9 cellular contexts compared by ENCODE assay signal in the genomic region with DNA sequence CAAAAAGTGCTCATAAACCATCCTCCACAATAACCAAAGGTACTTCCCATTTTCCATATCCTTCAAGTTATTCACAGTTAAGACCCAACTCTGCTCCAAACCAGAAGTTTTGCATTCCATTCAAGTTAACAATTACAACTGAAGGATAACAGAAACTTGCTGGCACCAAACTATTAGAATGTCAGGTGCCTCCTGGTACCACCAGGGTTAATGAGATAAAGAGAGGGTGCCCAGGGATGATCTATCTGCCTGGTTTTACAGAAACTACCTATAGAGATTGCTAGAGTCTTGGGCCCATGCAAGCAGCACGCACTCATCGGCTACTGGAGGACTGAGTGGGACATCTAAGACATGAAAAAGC.
A peak's percentile ranks its signal among the peaks of the same experiment; 100 is the strongest.
DNase-seq lines count a peak whose midpoint lies in the region; ATAC-seq lines count a peak whose summit lies in the region.
"Had no signal": no experiment of that assay in that cellular context is flagged by ENCODE, and none has a peak within 500 bp of the region (broad histone marks: within the 10 kb centered on the region; RNA-seq: fewer than 3 reads in every experiment).

No MANE protein-coding gene starts in this region.

- intact Hi-C loops in activated T-helper 1 cell treated with anti-CD3 and anti-CD28 coated beads, Interleukin-12 subunit alpha, Interleukin-12 subunit beta, Interleukin-2, Interleukin-4 antibody, amounts not matched to agents 30 ng/mL and 10 ng/mL and 1 ng/mL, durations not matched to agents 14 hours and 24 hours and 36 hours (cut with micrococcal nuclease) = loop anchor here (1.0 to 10.0 kb wide), 9 partner anchors 12 to 458 kb away; a partner anchor contains a TSS

- peak overlapping the region; percentile 75 to 94 (median 86) for H3K27ac Mint-ChIP-seq in IgD-negative memory B cell
- H3K27ac Mint-ChIP-seq in activated T-helper 1 cell treated with anti-CD3 and anti-CD28 coated beads, Interleukin-12 subunit alpha, Interleukin-12 subunit beta, Interleukin-2, Interleukin-4 antibody, amounts not matched to agents 30 ng/mL and 10 ng/mL and 1 ng/mL, durations not matched to agents 14 hours and 24 hours and 36 hours = peak overlapping the region; percentile 74
- no peak overlapping the region for H3K27ac Mint-ChIP-seq in stimulated activated effector memory CD8-positive, alpha-beta T cell treated with anti-CD3 and anti-CD28 coated beads, Interleukin-12 subunit alpha, Interleukin-12 subunit beta, amount 100 ng/mL, for 72 hours

- DNase-seq in activated T-helper 1 cell treated with anti-CD3 and anti-CD28 coated beads, Interleukin-12 subunit alpha, Interleukin-12 subunit beta, Interleukin-2, Interleukin-4 antibody, amounts not matched to agents 30 ng/mL and 10 ng/mL and 1 ng/mL, durations not matched to agents 14 hours and 24 hours and 36 hours (ENCODE audit: low spot score) = no peak
- DNase-seq in kidney tubule cell (ENCODE audit: low spot score) (peak; percentile 87), germinal center (ENCODE audit: low spot score) (no peak), ecto neural progenitor cell (ENCODE audit: low spot score) (no peak)
- no peak for DNase-seq in stimulated activated effector memory CD8-positive, alpha-beta T cell treated with anti-CD3 and anti-CD28 coated beads, Interleukin-12 subunit alpha, Interleukin-12 subunit beta, amount 100 ng/mL, for 72 hours (ENCODE audit: low spot score in 2 of 2)
- DNase-seq: activated CD4-positive, alpha-beta T cell treated with anti-CD3 and anti-CD28 coated beads for 4 hours; GF-D8 had no signal

- peaks cover 0 to 2% (median 0%) of the 10 kb centered on the region in 3 donors for H3K9me3 Mint-ChIP-seq in IgD-negative memory B cell
- peaks cover 2% of the 10 kb centered on the region for H3K9me3 Mint-ChIP-seq in activated T-helper 1 cell treated with anti-CD3 and anti-CD28 coated beads, Interleukin-12 subunit alpha, Interleukin-12 subunit beta, Interleukin-2, Interleukin-4 antibody, amounts not matched to agents 30 ng/mL and 10 ng/mL and 1 ng/mL, durations not matched to agents 14 hours and 24 hours and 36 hours
- H3K9me3 Mint-ChIP-seq in stimulated activated effector memory CD8-positive, alpha-beta T cell treated with anti-CD3 and anti-CD28 coated beads, Interleukin-12 subunit alpha, Interleukin-12 subunit beta, amount 100 ng/mL, for 72 hours = no peaks in the 10 kb centered on the region

- no peaks in the 10 kb centered on the region for H3K27me3 Mint-ChIP-seq in IgD-negative memory B cell
- peaks cover under 1% of the 10 kb centered on the region for H3K27me3 Mint-ChIP-seq in activated T-helper 1 cell treated with anti-CD3 and anti-CD28 coated beads, Interleukin-12 subunit alpha, Interleukin-12 subunit beta, Interleukin-2, Interleukin-4 antibody, amounts not matched to agents 30 ng/mL and 10 ng/mL and 1 ng/mL, durations not matched to agents 14 hours and 24 hours and 36 hours (ENCODE audit: insufficient read depth)

- H3K4me1 Mint-ChIP-seq in IgD-negative memory B cell = peaks cover 43 to 46% (median 43%) of the 10 kb centered on the region in 3 donors
- peaks cover 35% of the 10 kb centered on the region for H3K4me1 Mint-ChIP-seq in activated T-helper 1 cell treated with anti-CD3 and anti-CD28 coated beads, Interleukin-12 subunit alpha, Interleukin-12 subunit beta, Interleukin-2, Interleukin-4 antibody, amounts not matched to agents 30 ng/mL and 10 ng/mL and 1 ng/mL, durations not matched to agents 14 hours and 24 hours and 36 hours (ENCODE audit: low read depth)
- peaks cover 9% of the 10 kb centered on the region for H3K4me1 Mint-ChIP-seq in stimulated activated effector memory CD8-positive, alpha-beta T cell treated with anti-CD3 and anti-CD28 coated beads, Interleukin-12 subunit alpha, Interleukin-12 subunit beta, amount 100 ng/mL, for 72 hours

- peak overlapping the region; percentile 81 to 94 (median 90) for H3K4me3 Mint-ChIP-seq in IgD-negative memory B cell
- no peak overlapping the region for H3K4me3 Mint-ChIP-seq in activated T-helper 1 cell treated with anti-CD3 and anti-CD28 coated beads, Interleukin-12 subunit alpha, Interleukin-12 subunit beta, Interleukin-2, Interleukin-4 antibody, amounts not matched to agents 30 ng/mL and 10 ng/mL and 1 ng/mL, durations not matched to agents 14 hours and 24 hours and 36 hours
- no peak overlapping the region for H3K4me3 Mint-ChIP-seq in stimulated activated effector memory CD8-positive, alpha-beta T cell treated with anti-CD3 and anti-CD28 coated beads, Interleukin-12 subunit alpha, Interleukin-12 subunit beta, amount 100 ng/mL, for 72 hours

- ATAC-seq in stimulated activated effector memory CD8-positive, alpha-beta T cell treated with anti-CD3 and anti-CD28 coated beads, Interleukin-12 subunit alpha, Interleukin-12 subunit beta, amount 100 ng/mL, for 72 hours = peak; percentile 11
- ATAC-seq in HG02571 (IDR thresholded peaks at IDR 0.05; ENCODE audit: unreplicated experiment) = no peak

- no peaks in the 10 kb centered on the region for H3K36me3 Mint-ChIP-seq in IgD-negative memory B cell
- H3K36me3 Mint-ChIP-seq in activated T-helper 1 cell treated with anti-CD3 and anti-CD28 coated beads, Interleukin-12 subunit alpha, Interleukin-12 subunit beta, Interleukin-2, Interleukin-4 antibody, amounts not matched to agents 30 ng/mL and 10 ng/mL and 1 ng/mL, durations not matched to agents 14 hours and 24 hours and 36 hours (ENCODE audit: low read depth) = peaks cover 8% of the 10 kb centered on the region
- no peaks in the 10 kb centered on the region for H3K36me3 Mint-ChIP-seq in stimulated activated effector memory CD8-positive, alpha-beta T cell treated with anti-CD3 and anti-CD28 coated beads, Interleukin-12 subunit alpha, Interleukin-12 subunit beta, amount 100 ng/mL, for 72 hours

Comparison
In these comparisons a context has a peak if more than half of its experiments do, and no peak if none do; other contexts are left out.
1. H3K4me3 Mint-ChIP-seq: peak in IgD-negative memory B cell (4 of 4); none in activated T-helper 1 cell treated with anti-CD3 and anti-CD28 coated beads, Interleukin-12 subunit alpha, Interleukin-12 subunit beta, Interleukin-2, Interleukin-4 antibody, amounts not matched to agents 30 ng/mL and 10 ng/mL and 1 ng/mL, durations not matched to agents 14 hours and 24 hours and 36 hours (single experiment) and stimulated activated effector memory CD8-positive, alpha-beta T cell treated with anti-CD3 and anti-CD28 coated beads, Interleukin-12 subunit alpha, Interleukin-12 subunit beta, amount 100 ng/mL, for 72 hours (single experiment).